In genomic region chr6:155341130-155341828, GRCh38 we compare ENCODE assay signal across 11 cellular contexts. TPM values are rescaled to one million over a fixed set of nuclear protein-coding genes. Genes with fewer than 3 reads are reported as not detected.
DNase-seq lines count a peak whose midpoint lies in the region; ATAC-seq and TF ChIP-seq lines count a peak whose summit lies in the region.
"Had no signal": no experiment of that assay in that cellular context is flagged by ENCODE, and none has a peak within 500 bp of the region (broad histone marks: within the 10 kb centered on the region; RNA-seq: fewer than 3 reads in every experiment).

No MANE protein-coding gene starts in this region.

- H3K27ac Mint-ChIP-seq in activated B cell treated with CpG ODN at 0.5 μM for 24 hours: peak overlapping the region; percentile 51

- no peaks in the 10 kb centered on the region for H3K27me3 ChIP-seq in A673 (replicated peaks; ENCODE audit: insufficient read depth, low read depth, low read length, poor library complexity)
- H3K27me3 ChIP-seq: sigmoid colon had no signal

- H3K4me3 ChIP-seq in A673 (ENCODE audit: low read depth, low read length, poor library complexity, severe bottlenecking): no peak overlapping the region
- H3K4me3 ChIP-seq: sigmoid colon had no signal

- peaks cover 26% of the 10 kb centered on the region for H3K9me3 Mint-ChIP-seq in activated B cell treated with CpG ODN at 0.5 μM for 24 hours

- no peaks in the 10 kb centered on the region for H3K36me3 ChIP-seq in A673 (ENCODE audit: insufficient read depth, low read length, poor library complexity, severe bottlenecking)
- H3K36me3 ChIP-seq: sigmoid colon had no signal

- peaks cover 4% of the 10 kb centered on the region for H3K36me3 Mint-ChIP-seq in activated B cell treated with CpG ODN at 0.5 μM for 24 hours (ENCODE audit: low read depth)

- TF ChIP-seq CTCF in activated B cell treated with CpG ODN at 0.5 μM for 24 hours (IDR thresholded peaks at IDR 0.05): no peak
- no peak for TF ChIP-seq CTCF in A673 (conservative IDR thresholded peaks at IDR 0.05; ENCODE audit: low read depth, low read length)

- no peak overlapping the region for H3K27ac ChIP-seq in A673 (ENCODE audit: low read depth, low read length, poor library complexity, severe bottlenecking)
- H3K27ac ChIP-seq: sigmoid colon had no signal

- H3K9me3 ChIP-seq in A673 (ENCODE audit: low read depth, low read length, poor library complexity, severe bottlenecking): peaks cover 6% of the 10 kb centered on the region
- H3K9me3 ChIP-seq: sigmoid colon had no signal

- DNase-seq in AG08396 (ENCODE audit: low spot score) (peak; percentile 21), activated B cell treated with CpG ODN at 0.5 μM for 24 hours (no peak), T-helper 9 cell (no peak), cardiac septum (ENCODE audit: low spot score) (no peak), A673 (ENCODE audit: low spot score) (no peak)
- no peak for DNase-seq in effector CD4-positive, alpha-beta T cell
- DNase-seq: DMS153, NCI-H1092, sigmoid colon had no signal

- intact Hi-C loops in activated B cell treated with CpG ODN at 0.5 μM for 24 hours (cut with micrococcal nuclease): loop anchor here (5.0 kb wide), 1 partner anchor 76 kb away; no protein-coding TSS in a partner anchor
- intact Hi-C loops in cardiac septum (cut with DNase I): no loop called here
- intact Hi-C loops in A673 (cut with micrococcal nuclease; ENCODE audit: unreplicated experiment): no loop called here

- CTCF ChIA-PET in activated B cell treated with CpG ODN at 0.5 μM for 24 hours (lab: Charles Lee): interaction anchor here (0.7 kb wide), 1 partner anchor 1100 kb away, joined by 3 read pairs; no protein-coding TSS in a partner anchor
- CTCF ChIA-PET in A673 (lab: Charles Lee): no interaction called here

- POLR2A ChIA-PET in activated B cell treated with CpG ODN at 0.5 μM for 24 hours (lab: Charles Lee) (interaction anchor here (0.7 to 1.0 kb wide), 2 partner anchors 27 to 77 kb away, joined by 3 read pairs; partner anchors contain the start of gene TFB1M), A673 (lab: Charles Lee; ENCODE audit: low non-redundant PET) (no interaction called here)

- H3K4me1 ChIP-seq in A673 (ENCODE audit: insufficient read depth, low read length, poor library complexity, severe bottlenecking): no peaks in the 10 kb centered on the region
- H3K4me1 ChIP-seq: sigmoid colon had no signal

- BruUV-seq in A673 (replicated peaks; lab: Mats Ljungman, UMichigan): no TSS peak

- peaks cover 28% of the 10 kb centered on the region for H3K4me1 Mint-ChIP-seq in activated B cell treated with CpG ODN at 0.5 μM for 24 hours

- no peaks in the 10 kb centered on the region for H3K27me3 Mint-ChIP-seq in activated B cell treated with CpG ODN at 0.5 μM for 24 hours

- ATAC-seq in GM19023 (IDR thresholded peaks at IDR 0.05; ENCODE audit: unreplicated experiment) (peak; percentile 63), HG03135 (IDR thresholded peaks at IDR 0.05; ENCODE audit: unreplicated experiment) (peak; percentile 65), activated B cell treated with CpG ODN at 0.5 μM for 24 hours (ENCODE audit: low read depth) (peak; percentile 34)

- peak overlapping the region; percentile 8 for H3K4me3 Mint-ChIP-seq in activated B cell treated with CpG ODN at 0.5 μM for 24 hours

RNA-seq across cellular contexts. Expression of gene TFB1M, which starts 27.0 kb away (rescaled TPM):
- total RNA-seq in activated B cell treated with CpG ODN at 0.5 μM for 24 hours (35.2 and 41.5 TPM in 2 replicates), cardiac septum (15.1 TPM), A673 (2021) (40.3 and 47.6 TPM in 2 replicates)
